Comparison of ENCODE assay signal across 8 cellular contexts in genomic region chr20:44092551-44093248, GRCh38.
A peak's percentile ranks its signal among the peaks of the same experiment; 100 is the strongest.
DNase-seq lines count a peak whose midpoint lies in the region; ATAC-seq, FAIRE-seq and TF ChIP-seq lines count a peak whose summit lies in the region.

No MANE protein-coding gene starts in this region.

- H3K27ac ChIP-seq in A549 = no peak overlapping the region

- no peak for FAIRE-seq in A549 (lab: Jason Lieb, UNC)

- peak; percentile 66 for TF ChIP-seq CTCF in A549 (IDR thresholded peaks at IDR 0.05)
- peak; percentile 54 for TF ChIP-seq CTCF in astrocyte of the cerebellum (IDR thresholded peaks at IDR 0.05; ENCODE audit: low read depth, low read length, missing control alignments)

- TF ChIP-seq RAD21 in A549 (conservative IDR thresholded peaks at IDR 0.05 in 1 of 2, IDR thresholded peaks at IDR 0.05 in 1 of 2) = peak; percentile 59 to 61

- POLR2A ChIA-PET in A549 (lab: Yijun Ruan, JAX) = no interaction called here

- H3K4me1 ChIP-seq in A549 = peaks cover 4% of the 10 kb centered on the region; the same call in 2 of the 3 replicates

- ATAC-seq in A549 = peak; percentile 66 to 80; a peak in 3 of 6 replicates
- no peak for ATAC-seq in HG02973 (IDR thresholded peaks at IDR 0.05; ENCODE audit: unreplicated experiment)
- no peak for ATAC-seq in HG03460 (IDR thresholded peaks at IDR 0.05; ENCODE audit: unreplicated experiment)
- no peak for ATAC-seq in GM18868 (IDR thresholded peaks at IDR 0.05; ENCODE audit: unreplicated experiment)

- TF ChIP-seq EP300 in A549 (IDR thresholded peaks at IDR 0.05) = no peak

- in situ Hi-C loops in astrocyte of the cerebellum (cut with HindIII; ENCODE audit: low sequenced_read_pairs) = loop anchor here (25.0 kb wide), 1 partner anchor 330 kb away; no protein-coding TSS in a partner anchor

- H3K4me2 ChIP-seq in A549 = no peak overlapping the region

- 46% methylated on average over 9 of the region's 9 CpGs for WGBS in A549 (ENCODE audit: missing lambda C conversion rate)

- TF ChIP-seq POLR2A in A549 (IDR thresholded peaks at IDR 0.05; ENCODE audit: low read length) = no peak

- peak in 1 of 2 experiments; percentile 60 for DNase-seq in A549 (ENCODE audit: low read depth in 1 of 2, low spot score in 1 of 2)
- DNase-seq in ELR (ENCODE audit: low read depth) = peak; percentile 76
- peak; percentile 40 for DNase-seq in NCI-H460 (ENCODE audit: extremely low read depth, low read depth)
- DNase-seq in astrocyte of the cerebellum (ENCODE audit: low read depth) = peak; percentile 40
- DNase-seq in medulla oblongata (ENCODE audit: extremely low spot score) = peak; percentile 25

- H3K4me3 ChIP-seq in A549 (no peak overlapping the region), astrocyte of the cerebellum (ENCODE audit: low read depth, low read length) (no peak overlapping the region)

- CTCF ChIA-PET in A549 (lab: Yijun Ruan, JAX) = interaction anchor here (0.7 to 2.6 kb wide), 13 partner anchors 9 to 643 kb away, joined by 3 to 14 read pairs (median 4); no protein-coding TSS in a partner anchor

- H3K9me3 ChIP-seq in A549 = no peaks in the 10 kb centered on the region

TF ChIP-seq in A549, 52 proteins besides CTCF, POLR2A, EP300 and RAD21:
- no peak for TF ChIP-seq TP53 (CRISPR knock-in tag; IDR thresholded peaks at IDR 0.05)
- TF ChIP-seq JUNB (IDR thresholded peaks at IDR 0.05) = no peak
- no peak for TF ChIP-seq FOXS1 (CRISPR knock-in tag; IDR thresholded peaks at IDR 0.05)
- peak; percentile 64 for TF ChIP-seq SMC3 (IDR thresholded peaks at IDR 0.05)

Comparison
In these comparisons a context has a peak if more than half of its experiments do, and no peak if none do; other contexts are left out.
1. ATAC-seq: peak in A549 (2 of 2); none in HG02973 (single experiment), HG03460 (single experiment) and GM18868 (single experiment).